In genomic region chr7:56045796-56046195, GRCh38 we compare ENCODE assay signal across 19 cellular contexts. TPM values are rescaled to one million over a fixed set of nuclear protein-coding genes. Genes with fewer than 3 reads are reported as not detected.
"Had no signal": no experiment of that assay in that cellular context is flagged by ENCODE, and none has a peak within 500 bp of the region (broad histone marks: within the 10 kb centered on the region; RNA-seq: fewer than 3 reads in every experiment).

No MANE protein-coding gene starts in this region.

- ATAC-seq: activated CD4-positive, CD25-positive, alpha-beta regulatory T cell treated with anti-CD3 and anti-CD28 coated beads, Interleukin-2, amount 50 U/mL, for 24 hours; activated naive CD4-positive, alpha-beta T cell treated with anti-CD3 and anti-CD28 coated beads, Interleukin-2, amount 50 U/mL, for 72 hours; natural killer cell treated with Interleukin-12 subunit alpha and Interleukin-12 subunit beta and Interleukin-15 and Interleukin-18, amount 100 ng/mL, for 72 hours; stimulated activated naive CD8-positive, alpha-beta T cell treated with anti-CD3 and anti-CD28 coated beads, Interleukin-15, amount 100 ng/mL, for 72 hours had no signal

- H3K4me3 ChIP-seq: adrenal gland, breast epithelium, lung had no signal

- H3K9ac ChIP-seq: parathyroid adenoma had no signal

- H3K27me3 ChIP-seq: adrenal gland, breast epithelium, neutrophil had no signal

- DNase-seq: activated CD4-positive, alpha-beta T cell treated with anti-CD3 and anti-CD28 coated beads, Interleukin-2, amount 10 ng/mL, durations not matched to agents 7 days and 5 days; activated gamma-delta T cell treated with Interleukin-2 at 50 U/mL for 16 hours; adrenal gland; dermis blood vessel endothelial cell; effector memory CD4-positive, alpha-beta T cell; foreskin fibroblast; retina; stimulated activated CD4-positive, alpha-beta T cell treated with anti-CD3 and anti-CD28 coated beads, Interleukin-2, amount 100 ng/mL, for 48 hours; stimulated activated naive CD8-positive, alpha-beta T cell treated with anti-CD3 and anti-CD28 coated beads, Interleukin-15, amount 100 ng/mL, for 72 hours had no signal

- H3K27me3 Mint-ChIP-seq: activated CD4-positive, alpha-beta T cell treated with anti-CD3 and anti-CD28 coated beads, Interleukin-2, amount 10 ng/mL, durations not matched to agents 7 days and 5 days; natural killer cell treated with Interleukin-12 subunit alpha and Interleukin-12 subunit beta and Interleukin-15 and Interleukin-18, amount 100 ng/mL, for 72 hours; stimulated activated naive CD8-positive, alpha-beta T cell treated with anti-CD3 and anti-CD28 coated beads, Interleukin-15, amount 100 ng/mL, for 72 hours had no signal

- H3K27ac Mint-ChIP-seq: activated CD4-positive, alpha-beta T cell treated with anti-CD3 and anti-CD28 coated beads, Interleukin-2, amount 10 ng/mL, durations not matched to agents 7 days and 5 days; activated naive CD4-positive, alpha-beta T cell treated with anti-CD3 and anti-CD28 coated beads, Interleukin-2, amount 50 U/mL, for 72 hours; activated T-helper 1 cell treated with anti-CD3 and anti-CD28 coated beads, Interleukin-12 subunit alpha, Interleukin-12 subunit beta, Interleukin-2, Interleukin-4 antibody, amounts not matched to agents 30 ng/mL and 10 ng/mL and 1 ng/mL, durations not matched to agents 14 hours and 24 hours and 36 hours; T-helper 1 cell treated with Interleukin-12 subunit alpha and Interleukin-12 subunit beta and Interleukin-4 antibody, amounts not matched to agents 30 μg/mL and 1 μg/mL, for 36 hours had no signal

- H3K27ac ChIP-seq: neutrophil, parathyroid adenoma had no signal

- H3K4me3 Mint-ChIP-seq: activated CD4-positive, alpha-beta T cell treated with anti-CD3 and anti-CD28 coated beads, Interleukin-2, amount 10 ng/mL, durations not matched to agents 7 days and 5 days; activated T-helper 1 cell treated with anti-CD3 and anti-CD28 coated beads, Interleukin-12 subunit alpha, Interleukin-12 subunit beta, Interleukin-2, Interleukin-4 antibody, amounts not matched to agents 30 ng/mL and 10 ng/mL and 1 ng/mL, durations not matched to agents 14 hours and 24 hours and 36 hours; natural killer cell treated with Interleukin-12 subunit alpha and Interleukin-12 subunit beta and Interleukin-15 and Interleukin-18, amount 100 ng/mL, for 72 hours; stimulated activated naive CD8-positive, alpha-beta T cell treated with anti-CD3 and anti-CD28 coated beads, Interleukin-15, amount 100 ng/mL, for 72 hours; T-helper 1 cell treated with Interleukin-12 subunit alpha and Interleukin-12 subunit beta and Interleukin-4 antibody, amounts not matched to agents 30 μg/mL and 1 μg/mL, for 36 hours had no signal

- H3K36me3 ChIP-seq: adrenal gland, breast epithelium, neutrophil had no signal

- H3K36me3 Mint-ChIP-seq: natural killer cell treated with Interleukin-12 subunit alpha and Interleukin-12 subunit beta and Interleukin-15 and Interleukin-18, amount 100 ng/mL, for 72 hours had no signal

- H3K9me3 ChIP-seq: adrenal gland, breast epithelium, neutrophil had no signal

- H3K9me3 Mint-ChIP-seq: activated CD4-positive, alpha-beta T cell treated with anti-CD3 and anti-CD28 coated beads, Interleukin-2, amount 10 ng/mL, durations not matched to agents 7 days and 5 days; activated naive CD4-positive, alpha-beta T cell treated with anti-CD3 and anti-CD28 coated beads, Interleukin-2, amount 50 U/mL, for 72 hours; activated T-helper 1 cell treated with anti-CD3 and anti-CD28 coated beads, Interleukin-12 subunit alpha, Interleukin-12 subunit beta, Interleukin-2, Interleukin-4 antibody, amounts not matched to agents 30 ng/mL and 10 ng/mL and 1 ng/mL, durations not matched to agents 14 hours and 24 hours and 36 hours; natural killer cell treated with Interleukin-12 subunit alpha and Interleukin-12 subunit beta and Interleukin-15 and Interleukin-18, amount 100 ng/mL, for 72 hours; stimulated activated naive CD8-positive, alpha-beta T cell treated with anti-CD3 and anti-CD28 coated beads, Interleukin-15, amount 100 ng/mL, for 72 hours; T-helper 1 cell treated with Interleukin-12 subunit alpha and Interleukin-12 subunit beta and Interleukin-4 antibody, amounts not matched to agents 30 μg/mL and 1 μg/mL, for 36 hours had no signal

RNA-seq across cellular contexts. Expression of gene PHKG1, which starts 47.0 kb away (rescaled TPM):
- total RNA-seq: astrocyte had no signal
